10 cellular contexts compared by ENCODE assay signal in genomic region chr20:38892091-38892981, GRCh38. TPM values are rescaled to one million over a fixed set of nuclear protein-coding genes. Genes with fewer than 3 reads are reported as not detected.
DNase-seq lines count a peak whose midpoint lies in the region; ATAC-seq and TF ChIP-seq lines count a peak whose summit lies in the region.
"Had no signal": no experiment of that assay in that cellular context is flagged by ENCODE, and none has a peak within 500 bp of the region (broad histone marks: within the 10 kb centered on the region; RNA-seq: fewer than 3 reads in every experiment).

No MANE protein-coding gene starts in this region.

- H3F3A ChIP-seq in SU-DHL-6 (ENCODE audit: insufficient read depth) = peaks cover 36% of the 10 kb centered on the region

- H3K4me2 ChIP-seq in SU-DHL-6 (ENCODE audit: low read depth, low read length, poor library complexity, severe bottlenecking) = peak overlapping the region; percentile 69

- H3K4me1 Mint-ChIP-seq in activated naive CD4-positive, alpha-beta T cell treated with anti-CD3 and anti-CD28 coated beads, Interleukin-2, amount 50 U/mL, for 24 hours = peaks cover 34% of the 10 kb centered on the region

- H3K9me3 ChIP-seq in SU-DHL-6 (ENCODE audit: insufficient read depth, low read length) (no peaks in the 10 kb centered on the region), MG63 (no peaks in the 10 kb centered on the region)

- no peak overlapping the region for H3K4me3 Mint-ChIP-seq in activated naive CD4-positive, alpha-beta T cell treated with anti-CD3 and anti-CD28 coated beads, Interleukin-2, amount 50 U/mL, for 24 hours

- no peaks in the 10 kb centered on the region for H4K20me1 ChIP-seq in SU-DHL-6 (ENCODE audit: low read depth, low read length)

- H3K27ac Mint-ChIP-seq in activated naive CD4-positive, alpha-beta T cell treated with anti-CD3 and anti-CD28 coated beads, Interleukin-2, amount 50 U/mL, for 24 hours = peak overlapping the region; percentile 36

- no peak overlapping the region for H2AFZ ChIP-seq in SU-DHL-6 (ENCODE audit: low read depth, low read length, severe bottlenecking)

- H3K27me3 Mint-ChIP-seq in activated naive CD4-positive, alpha-beta T cell treated with anti-CD3 and anti-CD28 coated beads, Interleukin-2, amount 50 U/mL, for 24 hours = no peaks in the 10 kb centered on the region

- H3K9me3 Mint-ChIP-seq in activated naive CD4-positive, alpha-beta T cell treated with anti-CD3 and anti-CD28 coated beads, Interleukin-2, amount 50 U/mL, for 24 hours = no peaks in the 10 kb centered on the region

- ATAC-seq in HG03060 (IDR thresholded peaks at IDR 0.05; ENCODE audit: low read depth, unreplicated experiment) = peak; percentile 41

- H3K36me3 ChIP-seq in SU-DHL-6 (ENCODE audit: low read length) = peaks cover 8% of the 10 kb centered on the region
- H3K36me3 ChIP-seq in MG63 = no peaks in the 10 kb centered on the region

- H3K36me3 Mint-ChIP-seq in activated naive CD4-positive, alpha-beta T cell treated with anti-CD3 and anti-CD28 coated beads, Interleukin-2, amount 50 U/mL, for 24 hours = peaks cover 8% of the 10 kb centered on the region

- no peaks in the 10 kb centered on the region for H3K9me2 ChIP-seq in SU-DHL-6 (replicated peaks; ENCODE audit: insufficient read depth, low read length)

- peaks cover 35% of the 10 kb centered on the region for H3K79me2 ChIP-seq in SU-DHL-6 (ENCODE audit: insufficient read depth, low read length)

- peak overlapping the region; percentile 55 for H3K9ac ChIP-seq in SU-DHL-6 (ENCODE audit: low read length)

- TF ChIP-seq CTCF in SU-DHL-6 (IDR thresholded peaks at IDR 0.05; ENCODE audit: insufficient read depth, low read length, poor library complexity, severe bottlenecking) = no peak

- DNase-seq in activated naive CD4-positive, alpha-beta T cell treated with anti-CD3 and anti-CD28 coated beads, Interleukin-2, amount 50 U/mL, for 16 hours = no peak
- DNase-seq in A172 (ENCODE audit: low spot score) (no peak), NCI-H345 treated with DMSO at 0.1 percent for 48 hours (lab: John Stamatoyannopoulos, UW; ENCODE audit: unreplicated experiment) (no peak), MG63 (no peak), OCI-M2 (lab: John Stamatoyannopoulos, UW; ENCODE audit: unreplicated experiment) (no peak)
- DNase-seq: AML-193, NCI-H774 had no signal

- H3K27ac ChIP-seq in SU-DHL-6 (ENCODE audit: low read depth, low read length) = peak overlapping the region; percentile 98

- H3K27me3 ChIP-seq in SU-DHL-6 (ENCODE audit: low read length) (no peaks in the 10 kb centered on the region), MG63 (peaks cover 10% of the 10 kb centered on the region; the same call in 1 of the 2 replicates)

- H3K4me3 ChIP-seq in SU-DHL-6 (ENCODE audit: insufficient read depth, low read length, poor library complexity, severe bottlenecking) = no peak overlapping the region
- H3K4me3 ChIP-seq in MG63 = no peak overlapping the region

RNA-seq across cellular contexts. Expression of gene FAM83D, which starts 33.9 kb away (rescaled TPM):
- 83.9 and 103 TPM in 2 replicates for total RNA-seq in A172 (2014; rRNA removed; shearing (Covaris generic))
- 71.5 and 73.9 TPM in 2 replicates for total RNA-seq in MG63 (2014; rRNA removed; shearing (Covaris generic); ENCODE audit: low replicate concordance)
